ENCODE assay signal across 2 cellular contexts in the genomic region with DNA sequence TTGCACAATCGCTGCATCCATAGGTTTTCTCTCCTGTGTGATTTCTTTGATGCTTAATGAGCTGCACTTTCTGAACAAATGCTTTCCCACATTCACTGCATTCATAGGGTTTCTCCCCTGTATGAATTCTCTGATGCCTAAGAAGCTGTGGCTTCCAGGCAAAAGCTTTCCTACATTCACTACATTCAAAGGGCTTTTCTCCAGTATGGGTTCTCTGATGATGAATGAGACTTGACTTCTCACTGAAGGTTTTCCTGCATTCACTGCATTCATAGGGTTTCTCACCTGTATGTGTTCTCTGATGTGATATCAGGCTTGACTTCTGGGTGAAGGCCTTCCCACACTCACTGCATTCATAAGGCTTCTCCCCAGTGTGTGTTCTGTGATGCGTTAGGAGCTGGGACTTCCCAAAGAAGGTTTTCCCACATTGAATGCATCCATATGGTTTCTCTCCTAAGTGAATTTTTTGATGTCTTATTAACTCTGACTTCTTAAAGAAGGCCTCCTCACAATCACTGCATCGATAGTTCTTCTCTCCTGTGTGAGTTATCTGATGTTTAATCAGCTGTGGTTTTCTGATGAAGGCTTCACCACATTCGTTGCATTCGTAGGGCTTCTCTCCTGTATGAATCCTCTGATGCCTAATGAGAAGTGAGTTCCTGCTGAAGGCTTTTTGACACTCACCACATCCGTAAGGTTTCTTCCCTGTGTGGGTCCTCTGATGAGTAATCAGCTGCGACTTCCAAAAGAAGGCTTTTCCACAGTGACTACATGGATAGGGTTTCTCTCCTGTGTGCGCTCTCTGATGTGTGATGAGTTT.
TF ChIP-seq lines count a peak whose summit lies in the region.

No MANE protein-coding gene starts in this region.

TF ChIP-seq in A549, 52 proteins besides CTCF, POLR2A, EP300 and RAD21:
- TF ChIP-seq GATA3 (IDR thresholded peaks at IDR 0.05; ENCODE audit: borderline replicate concordance) (peak; percentile 49; the same call in 1 of the 2 replicates), KDM1A (IDR thresholded peaks at IDR 0.05; ENCODE audit: low read depth) (peak; percentile 32; the same call in 1 of the 2 replicates), HOXB5 (CRISPR knock-in tag; IDR thresholded peaks at IDR 0.05) (no peak)
TF ChIP-seq in A549: peak in this region for 2.

TF ChIP-seq in HEK293, 187 proteins besides CTCF, POLR2A, EP300 and RAD21:
- TF ChIP-seq ZNF19 (tag by site-specific recombination; IDR thresholded peaks at IDR 0.05; ENCODE audit: low read depth) (0 out of 2 replicates have a peak, but pooled peaks have one; percentile 8), SETDB1 (IDR thresholded peaks at IDR 0.05; ENCODE audit: insufficient read length, low read length) (peak; percentile 96), ZNF274 (IDR thresholded peaks at IDR 0.05; ENCODE audit: low read length) (peak; percentile 93), ZNF274 (tag by site-specific recombination; IDR thresholded peaks at IDR 0.05; ENCODE audit: borderline replicate concordance) (peak; percentile 99), TRIM28 (IDR thresholded peaks at IDR 0.05; ENCODE audit: borderline replicate concordance, low read length) (peak; percentile 98), ZEB2 (tag by site-specific recombination; IDR thresholded peaks at IDR 0.05) (no peak), ZNF623 (tag by site-specific recombination; IDR thresholded peaks at IDR 0.05) (no peak)
- TF ChIP-seq, protein P1, sequence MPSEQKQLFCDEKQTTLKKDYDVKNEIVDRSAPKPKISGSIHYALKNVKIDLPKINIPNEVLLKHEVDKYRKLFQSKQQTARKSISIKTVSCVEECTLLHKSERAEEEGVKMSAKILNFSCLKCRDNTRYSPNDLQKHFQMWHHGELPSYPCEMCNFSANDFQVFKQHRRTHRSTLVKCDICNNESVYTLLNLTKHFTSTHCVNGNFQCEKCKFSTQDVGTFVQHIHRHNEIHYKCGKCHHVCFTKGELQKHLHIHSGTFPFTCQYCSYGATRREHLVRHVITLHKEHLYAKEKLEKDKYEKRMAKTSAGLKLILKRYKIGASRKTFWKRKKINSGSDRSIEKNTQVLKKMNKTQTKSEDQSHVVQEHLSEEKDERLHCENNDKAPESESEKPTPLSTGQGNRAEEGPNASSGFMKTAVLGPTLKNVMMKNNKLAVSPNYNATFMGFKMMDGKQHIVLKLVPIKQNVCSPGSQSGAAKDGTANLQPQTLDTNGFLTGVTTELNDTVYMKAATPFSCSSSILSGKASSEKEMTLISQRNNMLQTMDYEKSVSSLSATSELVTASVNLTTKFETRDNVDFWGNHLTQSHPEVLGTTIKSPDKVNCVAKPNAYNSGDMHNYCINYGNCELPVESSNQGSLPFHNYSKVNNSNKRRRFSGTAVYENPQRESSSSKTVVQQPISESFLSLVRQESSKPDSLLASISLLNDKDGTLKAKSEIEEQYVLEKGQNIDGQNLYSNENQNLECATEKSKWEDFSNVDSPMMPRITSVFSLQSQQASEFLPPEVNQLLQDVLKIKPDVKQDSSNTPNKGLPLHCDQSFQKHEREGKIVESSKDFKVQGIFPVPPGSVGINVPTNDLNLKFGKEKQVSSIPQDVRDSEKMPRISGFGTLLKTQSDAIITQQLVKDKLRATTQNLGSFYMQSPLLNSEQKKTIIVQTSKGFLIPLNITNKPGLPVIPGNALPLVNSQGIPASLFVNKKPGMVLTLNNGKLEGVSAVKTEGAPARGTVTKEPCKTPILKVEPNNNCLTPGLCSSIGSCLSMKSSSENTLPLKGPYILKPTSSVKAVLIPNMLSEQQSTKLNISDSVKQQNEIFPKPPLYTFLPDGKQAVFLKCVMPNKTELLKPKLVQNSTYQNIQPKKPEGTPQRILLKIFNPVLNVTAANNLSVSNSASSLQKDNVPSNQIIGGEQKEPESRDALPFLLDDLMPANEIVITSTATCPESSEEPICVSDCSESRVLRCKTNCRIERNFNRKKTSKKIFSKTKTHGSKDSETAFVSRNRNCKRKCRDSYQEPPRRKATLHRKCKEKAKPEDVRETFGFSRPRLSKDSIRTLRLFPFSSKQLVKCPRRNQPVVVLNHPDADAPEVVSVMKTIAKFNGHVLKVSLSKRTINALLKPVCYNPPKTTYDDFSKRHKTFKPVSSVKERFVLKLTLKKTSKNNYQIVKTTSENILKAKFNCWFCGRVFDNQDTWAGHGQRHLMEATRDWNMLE (tag by site-specific recombination; conservative IDR thresholded peaks at IDR 0.05; ENCODE audit: low read depth), result peak; percentile 26; the same call in 1 of the 2 replicates
